14 cellular contexts compared by ENCODE assay signal in genomic region chr7:112982441-112983063, GRCh38.
DNase-seq lines count a peak whose midpoint lies in the region; ATAC-seq and TF ChIP-seq lines count a peak whose summit lies in the region.
"Had no signal": no experiment of that assay in that cellular context is flagged by ENCODE, and none has a peak within 500 bp of the region (broad histone marks: within the 10 kb centered on the region; RNA-seq: fewer than 3 reads in every experiment).

No MANE protein-coding gene starts in this region.

- no peaks in the 10 kb centered on the region for H3K9me2 ChIP-seq in GM23248 (ENCODE audit: insufficient read depth)

- WGBS in heart left ventricle, 4 donors = 63 to 75% (median 67%) methylated on average over 1 of the region's 1 CpG
- 15 to 20% methylated on average over 1 of the region's 1 CpG for WGBS in GM23248 (ENCODE audit: low coverage in 1 of 2, low lambda C conversion rate in 2 of 2, missing lambda C conversion rate in 2 of 2), 2 experiments
- WGBS in spleen, 5 donors = 30 to 45% (median 42%) methylated on average over 1 of the region's 1 CpG

- in situ Hi-C loops in GM23248 (cut with MboI) = no loop called here

- intact Hi-C loops in heart left ventricle (cut with DNase I) = loop anchor here in 1 of 10 donors (10.0 kb wide), 1 partner anchor 408 kb away; no protein-coding TSS in a partner anchor
- intact Hi-C loops in left cardiac atrium (cut with DNase I) = no loop called here
- intact Hi-C loops in spleen (cut with DNase I; ENCODE audit: low total_unique reads) = no loop called here
- intact Hi-C loops in upper lobe of right lung (cut with DNase I) = no loop called here

- no peaks in the 10 kb centered on the region for H3K36me3 ChIP-seq in heart left ventricle
- H3K36me3 ChIP-seq in GM23248 (ENCODE audit: low read depth) = no peaks in the 10 kb centered on the region
- no peaks in the 10 kb centered on the region for H3K36me3 ChIP-seq in spleen
- no peaks in the 10 kb centered on the region for H3K36me3 ChIP-seq in upper lobe of right lung
- H3K36me3 ChIP-seq: suprapubic skin had no signal

- H3K4me2 ChIP-seq in GM23248 (ENCODE audit: unreplicated experiment) = no peak overlapping the region

- DNase-seq in heart left ventricle = no peak
- no peak for DNase-seq in left cardiac atrium
- no peak for DNase-seq in GM23248
- DNase-seq in spleen = no peak
- DNase-seq in GDM1 (lab: John Stamatoyannopoulos, UW) = no peak
- DNase-seq in DMS153 (lab: John Stamatoyannopoulos, UW) = no peak
- no peak for DNase-seq in upper lobe of right lung
- DNase-seq: 8988T; activated naive CD4-positive, alpha-beta T cell treated with anti-CD3 and anti-CD28 coated beads, Interleukin-2, amount 10 ng/mL, durations not matched to agents 7 days and 5 days; DND-41; H7; stimulated activated CD4-positive, alpha-beta T cell treated with anti-CD3 and anti-CD28 coated beads, Interleukin-4, amount 100 ng/mL, for 4 hours had no signal

- H3K27me3 ChIP-seq in heart left ventricle = no peaks in the 10 kb centered on the region
- H3K27me3 ChIP-seq in GM23248 (replicated peaks; ENCODE audit: insufficient read depth) = no peaks in the 10 kb centered on the region
- H3K27me3 ChIP-seq in spleen (replicated peaks in 1 of 7) = no peaks in the 10 kb centered on the region
- no peaks in the 10 kb centered on the region for H3K27me3 ChIP-seq in upper lobe of right lung
- H3K27me3 ChIP-seq: suprapubic skin had no signal

- no peaks in the 10 kb centered on the region for H4K20me1 ChIP-seq in GM23248 (ENCODE audit: insufficient read depth)

- peaks cover 33% of the 10 kb centered on the region for H3F3A ChIP-seq in GM23248 (ENCODE audit: insufficient read depth)

- no peaks in the 10 kb centered on the region for H3K9me3 ChIP-seq in heart left ventricle
- no peaks in the 10 kb centered on the region for H3K9me3 ChIP-seq in GM23248 (ENCODE audit: low read depth)
- no peaks in the 10 kb centered on the region for H3K9me3 ChIP-seq in spleen
- no peaks in the 10 kb centered on the region for H3K9me3 ChIP-seq in upper lobe of right lung
- H3K9me3 ChIP-seq: suprapubic skin had no signal

- no peak overlapping the region for H3K9ac ChIP-seq in GM23248

- no peak for ATAC-seq in heart left ventricle
- ATAC-seq in left cardiac atrium = no peak
- ATAC-seq in HG03196 (IDR thresholded peaks at IDR 0.05; ENCODE audit: unreplicated experiment) = peak; percentile 78
- ATAC-seq in upper lobe of right lung = no peak

- no peaks in the 10 kb centered on the region for H3K79me2 ChIP-seq in GM23248 (ENCODE audit: insufficient read depth)

- TF ChIP-seq CTCF in heart left ventricle (IDR thresholded peaks at IDR 0.05) (no peak), spleen (IDR thresholded peaks at IDR 0.05 in 8 of 11, conservative IDR thresholded peaks at IDR 0.05 in 3 of 11) (no peak), upper lobe of right lung (IDR thresholded peaks at IDR 0.05) (no peak)

- TF ChIP-seq POLR2A in heart left ventricle (IDR thresholded peaks at IDR 0.05) = no peak
- no peak for TF ChIP-seq POLR2A in spleen (IDR thresholded peaks at IDR 0.05)

- H3K4me3 ChIP-seq in heart left ventricle = no peak overlapping the region
- H3K4me3 ChIP-seq in GM23248 = no peak overlapping the region
- no peak overlapping the region for H3K4me3 ChIP-seq in spleen
- H3K4me3 ChIP-seq in upper lobe of right lung = no peak overlapping the region
- H3K4me3 ChIP-seq: suprapubic skin had no signal

- peaks cover 0 to 14% (median 7%) of the 10 kb centered on the region in 12 donors for H3K4me1 ChIP-seq in heart left ventricle
- H3K4me1 ChIP-seq in GM23248 (ENCODE audit: insufficient read depth) = peaks cover 43% of the 10 kb centered on the region
- H3K4me1 ChIP-seq in spleen = peaks cover 0 to 12% (median 0%) of the 10 kb centered on the region in 6 donors
- no peaks in the 10 kb centered on the region for H3K4me1 ChIP-seq in upper lobe of right lung
- H3K4me1 ChIP-seq: suprapubic skin had no signal

- H2AFZ ChIP-seq in GM23248 = peak overlapping the region; percentile 17; the same call in 1 of the 2 replicates

- H3K27ac ChIP-seq in heart left ventricle (peak overlapping the region in 8 of 12 donors; percentile 15 to 93 (median 66)), GM23248 (no peak overlapping the region), spleen (peak overlapping the region in 5 of 8 donors; percentile 8 to 59 (median 34)), upper lobe of right lung (no peak overlapping the region)
- H3K27ac ChIP-seq: suprapubic skin had no signal

Comparison
In these comparisons a context has a peak if more than half of its experiments do, and no peak if none do; other contexts are left out.
1. H3K27ac ChIP-seq: peak in heart left ventricle (8 of 12) and spleen (5 of 8); none in GM23248 (single experiment) and upper lobe of right lung (single experiment).